ENCODE assay signal across 2 cellular contexts in genomic region chr16:8739989-8740704, GRCh38.
TF ChIP-seq lines count a peak whose summit lies in the region.

No MANE protein-coding gene starts in this region.

TF ChIP-seq in H1, 55 proteins besides CTCF, POLR2A, EP300 and RAD21:
- TF ChIP-seq KDM5A (IDR thresholded peaks at IDR 0.05; ENCODE audit: low read length) (no peak), TBP (IDR thresholded peaks at IDR 0.05; ENCODE audit: low read depth, low read length) (no peak), BRCA1 (IDR thresholded peaks at IDR 0.05; ENCODE audit: low read depth, low read length) (no peak), NRF1 (IDR thresholded peaks at IDR 0.05; ENCODE audit: low read depth, low read length) (no peak), SP2 (IDR thresholded peaks at IDR 0.05; ENCODE audit: low read length) (no peak)

TF ChIP-seq in HEK293T, 16 proteins besides CTCF, POLR2A, EP300 and RAD21:
- TF ChIP-seq L3MBTL2 (conservative IDR thresholded peaks at IDR 0.05) = no peak
- TF ChIP-seq ZNF384 (IDR thresholded peaks at IDR 0.05) = no peak
- TF ChIP-seq TARDBP (IDR thresholded peaks at IDR 0.05) = no peak
- no peak for TF ChIP-seq LEF1 (IDR thresholded peaks at IDR 0.05; ENCODE audit: borderline replicate concordance)
- no peak for TF ChIP-seq FOXA1 (IDR thresholded peaks at IDR 0.05)
- TF ChIP-seq ARNT (IDR thresholded peaks at IDR 0.05) = no peak
- no peak for TF ChIP-seq FOXM1 (IDR thresholded peaks at IDR 0.05; ENCODE audit: borderline replicate concordance)
- no peak for TF ChIP-seq SP1 (IDR thresholded peaks at IDR 0.05)
